ENCODE assay signal across 34 cellular contexts in genomic region chr14:37491076-37491475, GRCh38.
"Had no signal": no experiment of that assay in that cellular context is flagged by ENCODE, and none has a peak within 500 bp of the region (broad histone marks: within the 10 kb centered on the region; RNA-seq: fewer than 3 reads in every experiment).

No MANE protein-coding gene starts in this region.

- H3K27me3 ChIP-seq: MG63 had no signal

- H3K9ac ChIP-seq: KMS-11 had no signal

- H3K4me3 ChIP-seq: MG63 had no signal

- H3K36me3 ChIP-seq: MG63 had no signal

- H3K4me2 ChIP-seq: KMS-11 had no signal

- DNase-seq: Karpas-422, Kasumi-1, MG63, MM.1S, MV-4-11, NCI-H1048, NCI-H1092, NCI-H1092 treated with DMSO at 0.1 percent for 48 hours, NCI-H1105, NCI-H1105 treated with DMSO at 0.1 percent for 48 hours, NCI-H1417, NCI-H1417 treated with DMSO at 0.1 percent for 48 hours, NCI-H1436, NCI-H1436 treated with DMSO at 0.1 percent for 48 hours, NCI-H146, NCI-H1694, NCI-H1694 treated with DMSO at 0.1 percent for 48 hours, NCI-H187, NCI-H187 treated with DMSO at 0.1 percent for 48 hours, NCI-H1930, NCI-H2029, NCI-H2029 treated with DMSO at 0.1 percent for 48 hours, NCI-H2081, NCI-H2081 treated with DMSO at 0.1 percent for 48 hours, NCI-H2171, NCI-H2171 treated with DMSO at 0.1 percent for 48 hours, NCI-H2227 treated with DMSO at 0.1 percent for 48 hours, NCI-H226, NCI-H345, NCI-H446, NCI-H446 treated with DMSO at 0.1 percent for 48 hours, NCI-H510A, NCI-H510A treated with DMSO at 0.1 percent for 48 hours had no signal

- H3K27ac ChIP-seq: KMS-11 had no signal

- H3K9me3 ChIP-seq: MG63 had no signal
